Comparison of ENCODE assay signal across 28 cellular contexts in the genomic region with DNA sequence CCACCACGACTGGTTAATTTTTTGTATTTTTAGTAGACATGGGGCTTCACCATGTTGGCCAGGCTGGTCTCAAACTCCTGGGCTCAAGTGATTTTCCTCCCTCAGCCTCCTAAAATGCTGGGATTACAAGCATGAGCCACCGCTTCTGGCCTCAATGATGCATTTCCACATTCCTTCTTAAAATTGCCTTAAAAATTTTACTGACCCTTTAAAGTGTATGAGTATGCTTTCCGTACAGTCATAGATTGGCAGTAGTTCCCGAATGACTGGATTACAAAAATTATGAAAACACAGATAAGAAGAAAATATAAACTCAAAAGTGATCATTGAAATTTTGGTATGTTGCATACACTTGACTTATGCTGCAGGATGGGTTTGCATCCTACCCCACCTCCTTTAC. TPM values are rescaled to one million over a fixed set of nuclear protein-coding genes. Genes with fewer than 3 reads are reported as not detected.
A peak's percentile ranks its signal among the peaks of the same experiment; 100 is the strongest.
DNase-seq lines count a peak whose midpoint lies in the region; ATAC-seq, FAIRE-seq and TF ChIP-seq lines count a peak whose summit lies in the region.
"Had no signal": no experiment of that assay in that cellular context is flagged by ENCODE, and none has a peak within 500 bp of the region (broad histone marks: within the 10 kb centered on the region; RNA-seq: fewer than 3 reads in every experiment).

No MANE protein-coding gene starts in this region.

- H3K4ac ChIP-seq in trophoblast cell (ENCODE audit: low read depth, low read length) = no peak overlapping the region

- no peak overlapping the region for H3K18ac ChIP-seq in trophoblast cell (ENCODE audit: low read length)

- no peak overlapping the region for H3K4me3 Mint-ChIP-seq in astrocyte (ENCODE audit: unreplicated experiment)
- H3K4me3 Mint-ChIP-seq: activated CD8-positive, alpha-beta memory T cell treated with anti-CD3 and anti-CD28 coated beads, Interleukin-2, amount 10 ng/mL, durations not matched to agents 7 days and 5 days; activated naive CD4-positive, alpha-beta T cell treated with anti-CD3 and anti-CD28 coated beads, Interleukin-2, amount 50 U/mL, for 24 hours; CD4-positive, CD25-positive, alpha-beta regulatory T cell; effector memory CD8-positive, alpha-beta T cell; mesothelial cell of epicardium; natural killer cell had no signal

- POLR2A ChIA-PET in AG04450 (lab: Yijun Ruan, JAX) = no interaction called here

- no peak overlapping the region for H3K23ac ChIP-seq in trophoblast cell (ENCODE audit: low read length)

- H4K20me1 ChIP-seq in GM23248 (ENCODE audit: insufficient read depth) = no peaks in the 10 kb centered on the region
- no peaks in the 10 kb centered on the region for H4K20me1 ChIP-seq in astrocyte (ENCODE audit: insufficient read depth, low read length)

- no peak overlapping the region for H4K8ac ChIP-seq in trophoblast cell (ENCODE audit: low read depth, low read length)

- no peaks in the 10 kb centered on the region; the same call in 1 of the 2 replicates for H3K9me3 ChIP-seq in AG04450 (ENCODE audit: control insufficient read depth, insufficient read depth, low read length)
- H3K9me3 ChIP-seq in GM23248 (ENCODE audit: low read depth) = no peaks in the 10 kb centered on the region
- no peaks in the 10 kb centered on the region for H3K9me3 ChIP-seq in astrocyte (ENCODE audit: insufficient read depth, low read depth, low read length)
- H3K9me3 ChIP-seq in trophoblast cell (ENCODE audit: insufficient read depth, low read depth, low read length) = no peaks in the 10 kb centered on the region
- H3K9me3 ChIP-seq in suprapubic skin = no peaks in the 10 kb centered on the region
- H3K9me3 ChIP-seq: ascending aorta, esophagus muscularis mucosa, right lobe of liver had no signal

- peak overlapping the region; percentile 48 for H3K4me2 ChIP-seq in GM23248 (ENCODE audit: unreplicated experiment)
- H3K4me2 ChIP-seq in astrocyte (ENCODE audit: low read length) = no peak overlapping the region
- H3K4me2 ChIP-seq in trophoblast cell (ENCODE audit: low read length) = no peak overlapping the region

- FAIRE-seq in astrocyte (lab: Jason Lieb, UNC) = no peak
- FAIRE-seq: A204.1, G401.6, TTC549 had no signal

- peaks cover 23% of the 10 kb centered on the region for H3F3A ChIP-seq in GM23248 (ENCODE audit: insufficient read depth)

- H3K27me3 Mint-ChIP-seq in astrocyte (ENCODE audit: low read depth, unreplicated experiment) = no peaks in the 10 kb centered on the region
- H3K27me3 Mint-ChIP-seq: activated CD8-positive, alpha-beta memory T cell treated with anti-CD3 and anti-CD28 coated beads, Interleukin-2, amount 10 ng/mL, durations not matched to agents 7 days and 5 days; activated naive CD4-positive, alpha-beta T cell treated with anti-CD3 and anti-CD28 coated beads, Interleukin-2, amount 50 U/mL, for 24 hours; CD4-positive, CD25-positive, alpha-beta regulatory T cell; effector memory CD8-positive, alpha-beta T cell had no signal

- TF ChIP-seq POLR2A in suprapubic skin (IDR thresholded peaks at IDR 0.05) = no peak

- H3K27ac Mint-ChIP-seq in astrocyte (ENCODE audit: unreplicated experiment) = no peak overlapping the region
- H3K27ac Mint-ChIP-seq: activated CD8-positive, alpha-beta memory T cell treated with anti-CD3 and anti-CD28 coated beads, Interleukin-2, amount 10 ng/mL, durations not matched to agents 7 days and 5 days; effector memory CD8-positive, alpha-beta T cell; mesothelial cell of epicardium; natural killer cell had no signal

- TF ChIP-seq EP300 in suprapubic skin (IDR thresholded peaks at IDR 0.05) = no peak

- H3K27ac ChIP-seq in AG04450 (ENCODE audit: low read depth, low read length) (peak overlapping the region; percentile 69), GM23248 (peak overlapping the region; percentile 74), astrocyte (ENCODE audit: low read depth, low read length) (no peak overlapping the region), trophoblast cell (ENCODE audit: low read depth, low read length) (no peak overlapping the region), suprapubic skin (no peak overlapping the region)
- H3K27ac ChIP-seq: esophagus muscularis mucosa, right lobe of liver had no signal

- H3K4me1 ChIP-seq in GM23248 (ENCODE audit: insufficient read depth) = peaks cover 31% of the 10 kb centered on the region
- H3K4me1 ChIP-seq in astrocyte (ENCODE audit: insufficient read depth, low read length) = peaks cover 2% of the 10 kb centered on the region
- H3K4me1 ChIP-seq in trophoblast cell (ENCODE audit: control insufficient read depth in 1 of 2, insufficient read depth in 2 of 2, low read length in 2 of 2) = peaks cover 2 to 3% of the 10 kb centered on the region in 2 experiments
- H3K4me1 ChIP-seq in suprapubic skin = no peaks in the 10 kb centered on the region

- H3K9me2 ChIP-seq in GM23248 (ENCODE audit: insufficient read depth) = no peaks in the 10 kb centered on the region

- WGBS in GM23248 (ENCODE audit: low coverage in 1 of 2, low lambda C conversion rate in 2 of 2, missing lambda C conversion rate in 2 of 2), 2 experiments = 8 to 16% methylated on average over 4 of the region's 4 CpGs
- no CpG with 5 or more reads among the region's 4 CpGs for WGBS in trophoblast cell (ENCODE audit: extremely low coverage, insufficient coverage, insufficient read length)
- WGBS in suprapubic skin = 89% methylated on average over 4 of the region's 4 CpGs

- H2AK5ac ChIP-seq in trophoblast cell (ENCODE audit: low read length) = no peak overlapping the region

- H3K27me3 ChIP-seq in AG04450 (ENCODE audit: control insufficient read depth, insufficient read depth, low read length) (no peaks in the 10 kb centered on the region), GM23248 (replicated peaks; ENCODE audit: insufficient read depth) (no peaks in the 10 kb centered on the region), astrocyte (ENCODE audit: insufficient read depth, low read length) (no peaks in the 10 kb centered on the region), trophoblast cell (ENCODE audit: insufficient read depth, low read length) (no peaks in the 10 kb centered on the region), suprapubic skin (no peaks in the 10 kb centered on the region)
- H3K27me3 ChIP-seq: ascending aorta, esophagus muscularis mucosa, right lobe of liver had no signal

- no peaks in the 10 kb centered on the region for H3K9me3 Mint-ChIP-seq in astrocyte (ENCODE audit: unreplicated experiment)
- H3K9me3 Mint-ChIP-seq: activated naive CD4-positive, alpha-beta T cell treated with anti-CD3 and anti-CD28 coated beads, Interleukin-2, amount 50 U/mL, for 24 hours; effector memory CD8-positive, alpha-beta T cell; natural killer cell had no signal

- peak; percentile 29 for DNase-seq in AG04450 (ENCODE audit: low read depth, low spot score)
- peak; percentile 91 for DNase-seq in GM23248
- DNase-seq in astrocyte (ENCODE audit: low read depth) = peak; percentile 55
- DNase-seq in fibroblast of pulmonary artery (ENCODE audit: low read depth) = peak; percentile 82
- no peak for DNase-seq in trophoblast cell
- no peak for DNase-seq in suprapubic skin (ENCODE audit: low spot score in 2 of 2)
- DNase-seq: activated CD4-positive, alpha-beta T cell treated with anti-CD3 and anti-CD28 coated beads for 48 hours; activated CD8-positive, alpha-beta memory T cell treated with anti-CD3 and anti-CD28 coated beads, Interleukin-2, amount 10 ng/mL, durations not matched to agents 7 days and 5 days; CD4-positive, CD25-positive, alpha-beta regulatory T cell; cerebellar nuclear complex; effector memory CD8-positive, alpha-beta T cell; natural killer cell; NCI-H1092 treated with DMSO at 0.1 percent for 48 hours; NCI-H1930; OCI-M1; right lobe of liver; SIG-M5 had no signal

- H3K36me3 Mint-ChIP-seq in astrocyte (ENCODE audit: low read depth, unreplicated experiment) = peaks cover 2% of the 10 kb centered on the region
- H3K36me3 Mint-ChIP-seq: activated CD8-positive, alpha-beta memory T cell treated with anti-CD3 and anti-CD28 coated beads, Interleukin-2, amount 10 ng/mL, durations not matched to agents 7 days and 5 days; activated naive CD4-positive, alpha-beta T cell treated with anti-CD3 and anti-CD28 coated beads, Interleukin-2, amount 50 U/mL, for 24 hours; CD4-positive, CD25-positive, alpha-beta regulatory T cell; mesothelial cell of epicardium; natural killer cell had no signal

- H2BK120ac ChIP-seq in trophoblast cell (ENCODE audit: insufficient read depth, low read length, poor library complexity) = no peak overlapping the region

- H3K4me3 ChIP-seq in AG04450 (ENCODE audit: low read depth, low read length) (no peak overlapping the region), GM23248 (no peak overlapping the region), astrocyte (ENCODE audit: insufficient read depth, low read depth, low read length) (no peak overlapping the region), fibroblast of pulmonary artery (replicated peaks; ENCODE audit: low read depth, low read length) (no peak overlapping the region), trophoblast cell (ENCODE audit: low read depth, low read length) (no peak overlapping the region), suprapubic skin (no peak overlapping the region)
- H3K4me3 ChIP-seq: ascending aorta, esophagus muscularis mucosa, right lobe of liver had no signal

- no peak overlapping the region for H2BK5ac ChIP-seq in trophoblast cell (ENCODE audit: low read depth, low read length, poor library complexity)

- H2BK12ac ChIP-seq in trophoblast cell (ENCODE audit: low read length) = no peak overlapping the region

- in situ Hi-C loops in GM23248 (cut with MboI) = no loop called here

- H3K36me3 ChIP-seq in GM23248 (ENCODE audit: low read depth) (no peaks in the 10 kb centered on the region), astrocyte (ENCODE audit: insufficient read depth, low read length) (no peaks in the 10 kb centered on the region), trophoblast cell (ENCODE audit: control insufficient read depth in 1 of 2, insufficient read depth in 2 of 2, low read length in 2 of 2) (no peaks in the 10 kb centered on the region), suprapubic skin (no peaks in the 10 kb centered on the region)
- H3K36me3 ChIP-seq: ascending aorta, esophagus muscularis mucosa, right lobe of liver had no signal

- no peak for TF ChIP-seq CTCF in AG04450 (IDR thresholded peaks at IDR 0.05; ENCODE audit: low read depth, low read length)
- no peak for TF ChIP-seq CTCF in astrocyte (IDR thresholded peaks at IDR 0.05; ENCODE audit: insufficient read depth, low read depth, low read length)
- no peak for TF ChIP-seq CTCF in fibroblast of pulmonary artery (IDR thresholded peaks at IDR 0.05; ENCODE audit: low read length, missing control alignments)
- no peak for TF ChIP-seq CTCF in suprapubic skin (IDR thresholded peaks at IDR 0.05)

- ATAC-seq in HG03196 (IDR thresholded peaks at IDR 0.05; ENCODE audit: unreplicated experiment) = no peak
- no peak for ATAC-seq in HG03520 (IDR thresholded peaks at IDR 0.05; ENCODE audit: unreplicated experiment)
- ATAC-seq: activated CD8-positive, alpha-beta memory T cell treated with anti-CD3 and anti-CD28 coated beads, Interleukin-2, amount 10 ng/mL, durations not matched to agents 7 days and 5 days; effector memory CD8-positive, alpha-beta T cell; left lobe of liver; natural killer cell; right lobe of liver had no signal

- H4K12ac ChIP-seq in trophoblast cell (ENCODE audit: low read depth, low read length) = no peak overlapping the region

- peak overlapping the region; percentile 17; the same call in 1 of the 2 replicates for H3K9ac ChIP-seq in GM23248
- H3K9ac ChIP-seq in astrocyte (ENCODE audit: low read length) = no peak overlapping the region
- H3K9ac ChIP-seq in trophoblast cell (ENCODE audit: low read length) = no peak overlapping the region

- peaks cover under 1% of the 10 kb centered on the region for H3K79me1 ChIP-seq in trophoblast cell (ENCODE audit: low read length)

- H2AFZ ChIP-seq in GM23248 = 0 out of 2 replicates have a peak overlapping the region, but pooled peaks have one; percentile 4
- no peak overlapping the region for H2AFZ ChIP-seq in astrocyte (ENCODE audit: low read depth, low read length)
- no peak overlapping the region for H2AFZ ChIP-seq in trophoblast cell (ENCODE audit: insufficient read depth, low read length, poor library complexity)

- no peaks in the 10 kb centered on the region for H3K79me2 ChIP-seq in GM23248 (ENCODE audit: insufficient read depth)
- H3K79me2 ChIP-seq in astrocyte (ENCODE audit: insufficient read depth, low read length) = no peaks in the 10 kb centered on the region
- no peaks in the 10 kb centered on the region for H3K79me2 ChIP-seq in trophoblast cell (ENCODE audit: control insufficient read depth, insufficient read depth, low read length, poor library complexity)

- CTCF ChIA-PET in AG04450 (lab: Charles Lee) = interaction anchor here (0.6 to 1.2 kb wide), 3 partner anchors 270 to 658 kb away, joined by 3 to 6 read pairs (median 4); no protein-coding TSS in a partner anchor

- H4K91ac ChIP-seq in trophoblast cell (ENCODE audit: low read depth, low read length) = no peak overlapping the region

- no peak overlapping the region for H3K14ac ChIP-seq in trophoblast cell (ENCODE audit: low read length)

- H3K4me1 Mint-ChIP-seq in astrocyte (ENCODE audit: low read depth, unreplicated experiment) = peaks cover under 1% of the 10 kb centered on the region
- H3K4me1 Mint-ChIP-seq: activated CD8-positive, alpha-beta memory T cell treated with anti-CD3 and anti-CD28 coated beads, Interleukin-2, amount 10 ng/mL, durations not matched to agents 7 days and 5 days had no signal

RNA-seq across cellular contexts. Expression of gene ANKRD55, which starts 27.0 kb away (rescaled TPM):
- polyA plus RNA-seq in AG04450 (2011; rRNA removed) (not detected in 2 replicates), GM23248 (2016; fragmentation: Nextera tagmentation; extraction: Ambion mirVana) (not detected in 2 replicates)
- polyA minus RNA-seq in AG04450 (2011; rRNA and poly(A)+ RNA removed) = not detected in 2 replicates
- not detected in 2 replicates for total RNA-seq in GM23248 (2014; rRNA removed; shearing (Covaris generic))
- total RNA-seq in astrocyte (not detected in 2 replicates), suprapubic skin (under 1 TPM in 1 of 4 donors, not detected in 3; 0.23 TPM)
- polyA plus RNA-seq in trophoblast cell (2013) = 0.89 and 1.0 TPM in 2 replicates
- total RNA-seq: ascending aorta, LHCN-M2 had no signal

Comparison
In these comparisons a context has a peak if more than half of its experiments do, and no peak if none do; other contexts are left out.
1. DNase-seq: peak in AG04450 (single experiment), GM23248 (single experiment), astrocyte (single experiment) and fibroblast of pulmonary artery (single experiment); none in trophoblast cell (0 of 2) and suprapubic skin (0 of 2).
2. H3K27ac ChIP-seq: peak in AG04450 (single experiment) and GM23248 (single experiment); none in astrocyte (single experiment), trophoblast cell (single experiment) and suprapubic skin (single experiment).